In the genomic region with DNA sequence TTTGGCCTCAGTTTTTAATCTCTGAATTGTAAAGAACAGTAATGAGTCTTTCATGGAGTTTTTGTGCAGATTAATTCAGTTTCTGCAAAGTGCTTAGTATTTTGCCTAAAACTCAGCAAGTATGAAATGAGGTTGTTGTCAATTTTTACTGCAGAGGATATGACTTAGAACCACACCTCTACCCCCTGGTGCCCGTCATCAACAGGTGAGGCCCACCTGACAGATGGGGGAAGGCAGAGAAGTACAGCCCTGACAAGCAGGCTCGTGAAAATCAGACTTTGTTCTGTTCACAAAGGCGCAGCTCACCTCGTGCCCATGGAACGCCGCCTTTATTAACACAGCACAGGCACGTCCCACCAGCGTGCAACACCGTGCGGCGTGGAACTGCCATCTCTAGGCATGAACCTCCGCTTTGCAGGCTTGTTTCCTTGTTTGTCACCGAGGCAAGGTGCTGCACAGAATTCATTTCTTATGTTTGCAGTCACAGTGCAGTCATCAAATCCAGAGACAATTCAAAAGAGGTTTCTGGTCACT, we compare ENCODE assay signal across 13 cellular contexts. TPM values are rescaled to one million over a fixed set of nuclear protein-coding genes. Genes with fewer than 3 reads are reported as not detected.
DNase-seq lines count a peak whose midpoint lies in the region; TF ChIP-seq lines count a peak whose summit lies in the region.
"Had no signal": no experiment of that assay in that cellular context is flagged by ENCODE, and none has a peak within 500 bp of the region (broad histone marks: within the 10 kb centered on the region; RNA-seq: fewer than 3 reads in every experiment).

No MANE protein-coding gene starts in this region.

- CTCF ChIA-PET in activated CD4-positive, alpha-beta memory T cell treated with anti-CD3 and anti-CD28 coated beads for 36 hours (lab: Charles Lee), result interaction anchor here (1.0 to 1.7 kb wide), 4 partner anchors 12 to 67 kb away, joined by 3 to 19 read pairs (median 6); partner anchors contain the start of gene CYP4V2

- no peak for TF ChIP-seq CTCF in fibroblast of the aortic adventitia (IDR thresholded peaks at IDR 0.05; ENCODE audit: insufficient read depth, low read length)

- no peaks in the 10 kb centered on the region for H3K9me3 ChIP-seq in skeletal muscle satellite cell (replicated peaks; ENCODE audit: low read length)
- H3K9me3 ChIP-seq: HAP-1, left ventricle myocardium inferior, prostate gland, upper lobe of right lung had no signal

- peaks cover 10% of the 10 kb centered on the region for H3K36me3 ChIP-seq in skeletal muscle satellite cell (ENCODE audit: insufficient read depth, low read length)
- H3K36me3 ChIP-seq: HAP-1, prostate gland had no signal

- intact Hi-C loops in activated CD4-positive, alpha-beta memory T cell treated with anti-CD3 and anti-CD28 coated beads for 36 hours (cut with micrococcal nuclease), result loop anchor here (1.0 to 5.0 kb wide), 3 partner anchors 13 to 808 kb away; partner anchors contain the start of genes ANKRD37, CYP4V2 and UFSP2

- H3K4me1 ChIP-seq in skeletal muscle satellite cell (ENCODE audit: control insufficient read depth, insufficient read depth, low read length), result no peaks in the 10 kb centered on the region
- H3K4me1 ChIP-seq: HAP-1, prostate gland, upper lobe of right lung had no signal

- peaks cover 12% of the 10 kb centered on the region for H3K36me3 Mint-ChIP-seq in activated CD4-positive, alpha-beta memory T cell treated with anti-CD3 and anti-CD28 coated beads for 36 hours

- peak overlapping the region; percentile 69 for H3K4me3 Mint-ChIP-seq in activated CD4-positive, alpha-beta memory T cell treated with anti-CD3 and anti-CD28 coated beads for 36 hours

- POLR2A ChIA-PET in activated CD4-positive, alpha-beta memory T cell treated with anti-CD3 and anti-CD28 coated beads for 36 hours (lab: Charles Lee), result interaction anchor here (1.9 kb wide), 1 partner anchor 13 kb away, joined by 15 read pairs; the partner anchor contains the start of gene CYP4V2

- H3K27me3 ChIP-seq in skeletal muscle satellite cell (ENCODE audit: control insufficient read depth, insufficient read depth, low read length), result no peaks in the 10 kb centered on the region
- H3K27me3 ChIP-seq: upper lobe of right lung had no signal

- peak overlapping the region; percentile 78 for H3K27ac Mint-ChIP-seq in activated CD4-positive, alpha-beta memory T cell treated with anti-CD3 and anti-CD28 coated beads for 36 hours

- no peaks in the 10 kb centered on the region for H3K27me3 Mint-ChIP-seq in activated CD4-positive, alpha-beta memory T cell treated with anti-CD3 and anti-CD28 coated beads for 36 hours

- H3K4me2 ChIP-seq in skeletal muscle satellite cell (ENCODE audit: low read length), result peak overlapping the region; percentile 65

- peak overlapping the region; percentile 47 for H3K4me3 ChIP-seq in fibroblast of the aortic adventitia (ENCODE audit: low read depth, low read length)
- H3K4me3 ChIP-seq in skeletal muscle satellite cell (ENCODE audit: low read length), result peak overlapping the region; percentile 52
- H3K4me3 ChIP-seq: HAP-1, left ventricle myocardium inferior, upper lobe of right lung had no signal

- H3K4me1 Mint-ChIP-seq in activated CD4-positive, alpha-beta memory T cell treated with anti-CD3 and anti-CD28 coated beads for 36 hours (ENCODE audit: low read depth), result peaks cover 25% of the 10 kb centered on the region

- H3K9ac ChIP-seq in skeletal muscle satellite cell (ENCODE audit: low read depth, low read length), result peak overlapping the region; percentile 59

- peaks cover 8% of the 10 kb centered on the region for H3K9me3 Mint-ChIP-seq in activated CD4-positive, alpha-beta memory T cell treated with anti-CD3 and anti-CD28 coated beads for 36 hours

- DNase-seq in DMS 273 (lab: John Stamatoyannopoulos, UW; ENCODE audit: unreplicated experiment), result peak; percentile 10
- DNase-seq in DMS 273 treated with DMSO at 0.1 percent for 48 hours (lab: John Stamatoyannopoulos, UW), result no peak
- DNase-seq in activated CD4-positive, alpha-beta memory T cell treated with anti-CD3 and anti-CD28 coated beads for 36 hours, result peak; percentile 17
- DNase-seq in fibroblast of the aortic adventitia (ENCODE audit: low read depth), result no peak
- DNase-seq in HuH-7 (ENCODE audit: low spot score), result no peak
- no peak for DNase-seq in superior temporal gyrus (ENCODE audit: extremely low spot score)
- DNase-seq in cerebellum (ENCODE audit: low spot score), result no peak
- DNase-seq: activated CD4-positive, alpha-beta T cell treated with anti-CD3 and anti-CD28 coated beads for 4 hours; left ventricle myocardium inferior; upper lobe of right lung had no signal

RNA-seq across cellular contexts. Expression of gene CYP4V2, which starts 13.3 kb away (rescaled TPM):
- 1 to 10 TPM; 4.9 to 5.2 TPM for total RNA-seq in activated CD4-positive, alpha-beta memory T cell treated with anti-CD3 and anti-CD28 coated beads for 36 hours
- total RNA-seq in fibroblast of the aortic adventitia (ENCODE audit: low replicate concordance) (40.4 and 76.0 TPM in 2 replicates), cerebellum (19.0 TPM)
- 6.8 and 12.9 TPM in 2 replicates for total RNA-seq in skeletal muscle satellite cell (2012; rRNA removed)

RNA-seq across cellular contexts. Expression of gene KLKB1, which starts 22.6 kb away (rescaled TPM):
- not detected for total RNA-seq in activated CD4-positive, alpha-beta memory T cell treated with anti-CD3 and anti-CD28 coated beads for 36 hours
- total RNA-seq in fibroblast of the aortic adventitia (ENCODE audit: low replicate concordance) (0.18 TPM in 1 of 2 replicates, not detected in the other), cerebellum (0.45 TPM)
- total RNA-seq in skeletal muscle satellite cell (2012; rRNA removed), result 0.25 TPM in 1 of 2 replicates, not detected in the other

Comparison
In these comparisons a context has a peak if more than half of its experiments do, and no peak if none do; other contexts are left out.
1. DNase-seq: peak in DMS 273 (single experiment) and activated CD4-positive, alpha-beta memory T cell treated with anti-CD3 and anti-CD28 coated beads for 36 hours (single experiment); none in DMS 273 treated with DMSO at 0.1 percent for 48 hours (single experiment), fibroblast of the aortic adventitia (single experiment), HuH-7 (single experiment), superior temporal gyrus (single experiment) and cerebellum (single experiment).